2 cellular contexts compared by ENCODE assay signal in genomic region chr22:49956914-49957825, GRCh38.
TF ChIP-seq lines count a peak whose summit lies in the region.

No MANE protein-coding gene starts in this region.

TF ChIP-seq in HepG2, 621 proteins besides CTCF, POLR2A, EP300 and RAD21:
- TF ChIP-seq MXD1 (CRISPR knock-in tag; IDR thresholded peaks at IDR 0.05) (0 out of 2 replicates have a peak, but pooled peaks have one; percentile 40), ZNF790 (CRISPR knock-in tag; IDR thresholded peaks at IDR 0.05; ENCODE audit: borderline replicate concordance) (no peak)

TF ChIP-seq in HEK293T, 16 proteins besides CTCF, POLR2A, EP300 and RAD21:
- TF ChIP-seq BHLHE40 (IDR thresholded peaks at IDR 0.05; ENCODE audit: borderline replicate concordance) = no peak
- no peak for TF ChIP-seq L3MBTL2 (conservative IDR thresholded peaks at IDR 0.05)
- no peak for TF ChIP-seq FOXA1 (IDR thresholded peaks at IDR 0.05)
- TF ChIP-seq NFRKB (IDR thresholded peaks at IDR 0.05) = no peak
- TF ChIP-seq HDGF (IDR thresholded peaks at IDR 0.05; ENCODE audit: borderline replicate concordance) = no peak
- no peak for TF ChIP-seq SUZ12 (IDR thresholded peaks at IDR 0.05)
- TF ChIP-seq TARDBP (IDR thresholded peaks at IDR 0.05) = no peak
- TF ChIP-seq CTBP1 (IDR thresholded peaks at IDR 0.05; ENCODE audit: borderline replicate concordance) = no peak
- no peak for TF ChIP-seq LEF1 (IDR thresholded peaks at IDR 0.05; ENCODE audit: borderline replicate concordance)
- TF ChIP-seq SP1 (IDR thresholded peaks at IDR 0.05) = no peak
- no peak for TF ChIP-seq ARNT (IDR thresholded peaks at IDR 0.05)
- TF ChIP-seq PKNOX1 (IDR thresholded peaks at IDR 0.05) = no peak
- TF ChIP-seq FOXK2 (IDR thresholded peaks at IDR 0.05) = no peak
- TF ChIP-seq FOXM1 (IDR thresholded peaks at IDR 0.05; ENCODE audit: borderline replicate concordance) = no peak
- TF ChIP-seq ZNF384 (IDR thresholded peaks at IDR 0.05) = no peak
- no peak for TF ChIP-seq ELF4 (IDR thresholded peaks at IDR 0.05)
